Comparison of ENCODE assay signal across 12 cellular contexts in genomic region chr1:54326577-54327385, GRCh38.
A peak's percentile ranks its signal among the peaks of the same experiment; 100 is the strongest.
DNase-seq lines count a peak whose midpoint lies in the region; ATAC-seq and TF ChIP-seq lines count a peak whose summit lies in the region.
"Had no signal": no experiment of that assay in that cellular context is flagged by ENCODE, and none has a peak within 500 bp of the region (broad histone marks: within the 10 kb centered on the region; RNA-seq: fewer than 3 reads in every experiment).

No MANE protein-coding gene starts in this region.

- peaks cover 51% of the 10 kb centered on the region for H3K79me2 ChIP-seq in mammary epithelial cell (ENCODE audit: insufficient read depth, low read length)

- H3K27me3 Mint-ChIP-seq in natural killer cell treated with Interleukin-12 subunit alpha and Interleukin-12 subunit beta and Interleukin-15 and Interleukin-18, amount 100 ng/mL, for 72 hours, result no peaks in the 10 kb centered on the region

- CTCF ChIA-PET in mammary epithelial cell (lab: Charles Lee; ENCODE audit: low non-redundant PET), result no interaction called here

- H3K4me1 ChIP-seq in breast epithelium, result peaks cover 19 to 27% of the 10 kb centered on the region in 2 donors
- peaks cover 66% of the 10 kb centered on the region for H3K4me1 ChIP-seq in mammary epithelial cell (ENCODE audit: insufficient read depth, low read length)
- H3K4me1 ChIP-seq in duodenal mucosa (ENCODE audit: control insufficient read depth in 1 of 2, insufficient read depth in 2 of 2, low read length in 2 of 2), result peaks cover 56 to 67% of the 10 kb centered on the region in 2 donors
- peaks cover 70% of the 10 kb centered on the region for H3K4me1 ChIP-seq in upper lobe of right lung

- BruUV-seq in mammary epithelial cell (replicated peaks; lab: Mats Ljungman, UMichigan), result no TSS peak

- H3K27ac ChIP-seq in breast epithelium (peak overlapping the region; percentile 42 to 90), mammary epithelial cell (ENCODE audit: insufficient read depth, low read depth, low read length) (no peak overlapping the region), duodenal mucosa (ENCODE audit: low read depth, low read length) (peak overlapping the region; percentile 12), upper lobe of right lung (peak overlapping the region; percentile 75)

- no peak overlapping the region for H3K4me3 Mint-ChIP-seq in natural killer cell treated with Interleukin-12 subunit alpha and Interleukin-12 subunit beta and Interleukin-15 and Interleukin-18, amount 100 ng/mL, for 72 hours
- H3K4me3 Mint-ChIP-seq: activated T-cell treated with anti-CD3 and anti-CD28 coated beads, Interleukin-2, amount 50 U/mL, for 4 hours had no signal

- DNase-seq in breast epithelium (ENCODE audit: low spot score in 2 of 2) (no peak), mammary epithelial cell (no peak), upper lobe of right lung (no peak), NCI-H345 treated with DMSO at 0.1 percent for 48 hours (lab: John Stamatoyannopoulos, UW; ENCODE audit: unreplicated experiment) (no peak), NCI-H226 (no peak)
- no peak for DNase-seq in natural killer cell treated with Interleukin-12 subunit alpha and Interleukin-12 subunit beta and Interleukin-15 and Interleukin-18, amount 100 ng/mL, for 72 hours (ENCODE audit: low spot score)
- DNase-seq: activated T-cell treated with anti-CD3 and anti-CD28 coated beads, Interleukin-2, amount 50 U/mL, for 4 hours; Kasumi-1; NCI-H774; thyroid gland had no signal

- H3K4me3 ChIP-seq in breast epithelium (no peak overlapping the region), mammary epithelial cell (replicated peaks in 1 of 3; ENCODE audit: insufficient read depth in 1 of 3, low read depth in 2 of 3, low read length in 3 of 3) (no peak overlapping the region), duodenal mucosa (ENCODE audit: low read depth in 1 of 2, low read length in 2 of 2) (no peak overlapping the region), upper lobe of right lung (no peak overlapping the region)
- H3K4me3 ChIP-seq: thyroid gland had no signal

- WGBS in mammary epithelial cell (ENCODE audit: low coverage, missing lambda C conversion rate), result 75% methylated on average over 10 of the region's 11 CpGs

- TF ChIP-seq CTCF in breast epithelium (IDR thresholded peaks at IDR 0.05), result no peak
- TF ChIP-seq CTCF in mammary epithelial cell (conservative IDR thresholded peaks at IDR 0.05 in 1 of 2, IDR thresholded peaks at IDR 0.05 in 1 of 2; ENCODE audit: extremely low read depth in 1 of 2, insufficient read depth in 1 of 2, low read depth in 1 of 2, low read length in 2 of 2), result no peak
- TF ChIP-seq CTCF in upper lobe of right lung (IDR thresholded peaks at IDR 0.05), result no peak

- no peaks in the 10 kb centered on the region for H3K27me3 ChIP-seq in breast epithelium
- H3K27me3 ChIP-seq in mammary epithelial cell (ENCODE audit: insufficient read depth, low read length), result no peaks in the 10 kb centered on the region
- H3K27me3 ChIP-seq in duodenal mucosa (ENCODE audit: control insufficient read depth in 1 of 2, insufficient read depth in 2 of 2, low read length in 2 of 2), result no peaks in the 10 kb centered on the region
- no peaks in the 10 kb centered on the region for H3K27me3 ChIP-seq in upper lobe of right lung
- H3K27me3 ChIP-seq: thyroid gland had no signal

- H2AFZ ChIP-seq in mammary epithelial cell (ENCODE audit: low read depth, low read length), result no peak overlapping the region

- ATAC-seq in natural killer cell treated with Interleukin-12 subunit alpha and Interleukin-12 subunit beta and Interleukin-15 and Interleukin-18, amount 100 ng/mL, for 72 hours, result no peak
- ATAC-seq in upper lobe of right lung, result no peak
- no peak for ATAC-seq in HG03095 (IDR thresholded peaks at IDR 0.05; ENCODE audit: unreplicated experiment)
- ATAC-seq: activated T-cell treated with anti-CD3 and anti-CD28 coated beads, Interleukin-2, amount 50 U/mL, for 4 hours had no signal

- no peak for TF ChIP-seq POLR2A in breast epithelium (IDR thresholded peaks at IDR 0.05)

- no peaks in the 10 kb centered on the region for H3K9me3 Mint-ChIP-seq in natural killer cell treated with Interleukin-12 subunit alpha and Interleukin-12 subunit beta and Interleukin-15 and Interleukin-18, amount 100 ng/mL, for 72 hours
- H3K9me3 Mint-ChIP-seq: activated T-cell treated with anti-CD3 and anti-CD28 coated beads, Interleukin-2, amount 50 U/mL, for 4 hours had no signal

- no peak overlapping the region for H3K4me2 ChIP-seq in mammary epithelial cell (ENCODE audit: insufficient read depth, low read depth, low read length)

- no peaks in the 10 kb centered on the region for H3K36me3 ChIP-seq in breast epithelium
- H3K36me3 ChIP-seq in mammary epithelial cell (ENCODE audit: insufficient read depth, low read length), result no peaks in the 10 kb centered on the region
- peaks cover 0 to 8% of the 10 kb centered on the region in 2 donors for H3K36me3 ChIP-seq in duodenal mucosa (ENCODE audit: control insufficient read depth in 1 of 2, insufficient read depth in 2 of 2, low read length in 2 of 2)
- no peaks in the 10 kb centered on the region for H3K36me3 ChIP-seq in upper lobe of right lung
- H3K36me3 ChIP-seq: thyroid gland had no signal

- H3K9me3 ChIP-seq in breast epithelium (no peaks in the 10 kb centered on the region), mammary epithelial cell (replicated peaks; ENCODE audit: insufficient read depth, low read length) (no peaks in the 10 kb centered on the region), duodenal mucosa (ENCODE audit: control insufficient read depth in 1 of 2, low read length in 2 of 2) (no peaks in the 10 kb centered on the region), upper lobe of right lung (no peaks in the 10 kb centered on the region)
- H3K9me3 ChIP-seq: thyroid gland had no signal

- H3K9ac ChIP-seq in mammary epithelial cell (ENCODE audit: insufficient read depth, low read length) (no peak overlapping the region), duodenal mucosa (ENCODE audit: low read depth in 1 of 2, low read length in 2 of 2) (peak overlapping the region in 1 of 2 donors; percentile 14)

- H4K20me1 ChIP-seq in mammary epithelial cell (ENCODE audit: insufficient read depth, low read length), result no peaks in the 10 kb centered on the region

- peak overlapping the region; percentile 31 to 83 for H3K27ac Mint-ChIP-seq in natural killer cell treated with Interleukin-12 subunit alpha and Interleukin-12 subunit beta and Interleukin-15 and Interleukin-18, amount 100 ng/mL, for 72 hours

- H3K36me3 Mint-ChIP-seq in natural killer cell treated with Interleukin-12 subunit alpha and Interleukin-12 subunit beta and Interleukin-15 and Interleukin-18, amount 100 ng/mL, for 72 hours, result no peaks in the 10 kb centered on the region

- dilution Hi-C loops in mammary epithelial cell (cut with HindIII; ENCODE audit: low sequenced_read_pairs), result loop anchor here (5.0 kb wide), 3 partner anchors 49 to 86 kb away; no protein-coding TSS in a partner anchor

- peaks cover 63% of the 10 kb centered on the region in 2 donors for H3K4me1 Mint-ChIP-seq in natural killer cell treated with Interleukin-12 subunit alpha and Interleukin-12 subunit beta and Interleukin-15 and Interleukin-18, amount 100 ng/mL, for 72 hours (ENCODE audit: low read depth in 2 of 2)

- in situ Hi-C loops in mammary epithelial cell (cut with MboI; ENCODE audit: low sequenced_read_pairs in 2 of 2), result no loop called here

- intact Hi-C loops in breast epithelium (cut with DNase I; ENCODE audit: low total_unique reads) (no loop called here), mammary epithelial cell (cut with micrococcal nuclease) (no loop called here), upper lobe of right lung (cut with DNase I) (no loop called here)
